In genomic region chr18:60599995-60600394, GRCh38 we compare ENCODE assay signal across 31 cellular contexts.
"Had no signal": no experiment of that assay in that cellular context is flagged by ENCODE, and none has a peak within 500 bp of the region (broad histone marks: within the 10 kb centered on the region; RNA-seq: fewer than 3 reads in every experiment).

No MANE protein-coding gene starts in this region.

- H3K27me3 ChIP-seq: adrenal gland, body of pancreas, esophagus muscularis mucosa, gastrocnemius medialis, heart right ventricle, hepatocyte had no signal

- DNase-seq: activated CD4-positive, alpha-beta memory T cell treated with anti-CD3 and anti-CD28 coated beads for 36 hours; activated CD4-positive, alpha-beta T cell treated with anti-CD3 and anti-CD28 coated beads for 36 hours; activated CD4-positive, alpha-beta T cell treated with anti-CD3 and anti-CD28 coated beads, Interleukin-2, amount 10 ng/mL, durations not matched to agents 24 days and 14 days; activated CD4-positive, CD25-positive, alpha-beta regulatory T cell; activated CD4-positive, CD25-positive, alpha-beta regulatory T cell treated with anti-CD3 and anti-CD28 coated beads, Interleukin-2, amount 50 U/mL, for 72 hours; activated CD8-positive, alpha-beta memory T cell treated with anti-CD3 and anti-CD28 coated beads, Interleukin-2, amount 10 ng/mL, durations not matched to agents 7 days and 5 days; activated CD8-positive, alpha-beta memory T cell treated with anti-CD3 and anti-CD28 coated beads, Interleukin-2, amount 50 U/mL, for 4 hours; activated CD8-positive, alpha-beta T cell treated with anti-CD3 and anti-CD28 coated beads, Interleukin-2, amount 10 ng/mL, durations not matched to agents 7 days and 5 days; activated effector memory CD4-positive, alpha-beta T cell treated with anti-CD3 and anti-CD28 coated beads, Interleukin-2, amount 50 U/mL, for 16 hours; activated naive CD4-positive, alpha-beta T cell treated with anti-CD3 and anti-CD28 coated beads for 36 hours; activated naive CD8-positive, alpha-beta T cell treated with anti-CD3 and anti-CD28 coated beads for 36 hours; activated naive CD8-positive, alpha-beta T cell treated with anti-CD3 and anti-CD28 coated beads, Interleukin-2, amount 50 U/mL, for 24 hours; activated T-cell treated with anti-CD3 and anti-CD28 coated beads, Interleukin-2, amount 50 U/mL, for 1 hour; activated T-cell treated with anti-CD3 and anti-CD28 coated beads, Interleukin-2, amount 50 U/mL, for 48 hours; adrenal gland; amygdala; aorta; body of pancreas; caudate nucleus; cortex of kidney; dermis blood vessel endothelial cell; effector CD4-positive, alpha-beta T cell; effector memory CD8-positive, alpha-beta T cell; erythroblast; foreskin keratinocyte; gastrocnemius medialis; glutamatergic neuron; heart right ventricle; T1000 had no signal

- H3K27ac ChIP-seq: adrenal gland, body of pancreas, esophagus muscularis mucosa, foreskin keratinocyte, gastrocnemius medialis, heart right ventricle, hepatocyte had no signal

- H3K4me2 ChIP-seq: hepatocyte had no signal

- H3K4me3 ChIP-seq: adrenal gland, body of pancreas, esophagus muscularis mucosa, gastrocnemius medialis, heart right ventricle, hepatocyte had no signal

- H3K79me2 ChIP-seq: hepatocyte had no signal

- ATAC-seq: activated CD4-positive, alpha-beta T cell treated with anti-CD3 and anti-CD28 coated beads for 36 hours; activated CD8-positive, alpha-beta memory T cell treated with anti-CD3 and anti-CD28 coated beads, Interleukin-2, amount 10 ng/mL, durations not matched to agents 7 days and 5 days; activated CD8-positive, alpha-beta T cell treated with anti-CD3 and anti-CD28 coated beads, Interleukin-2, amount 10 ng/mL, durations not matched to agents 7 days and 5 days; activated naive CD8-positive, alpha-beta T cell treated with anti-CD3 and anti-CD28 coated beads, Interleukin-2, amount 50 U/mL, for 24 hours; body of pancreas; effector memory CD8-positive, alpha-beta T cell; foreskin keratinocyte; gastrocnemius medialis; heart right ventricle had no signal

- H3K36me3 ChIP-seq: adrenal gland, esophagus muscularis mucosa, gastrocnemius medialis, heart right ventricle had no signal

- H3K4me1 ChIP-seq: adrenal gland, body of pancreas, esophagus muscularis mucosa, foreskin keratinocyte, gastrocnemius medialis, heart right ventricle had no signal

- H2AFZ ChIP-seq: hepatocyte had no signal

- H3K9me3 ChIP-seq: adrenal gland, body of pancreas, esophagus muscularis mucosa, gastrocnemius medialis, heart right ventricle had no signal
